Comparison of ENCODE assay signal across 9 cellular contexts in genomic region chr5:72109051-72109411, GRCh38. TPM values are rescaled to one million over a fixed set of nuclear protein-coding genes. Genes with fewer than 3 reads are reported as not detected.
DNase-seq lines count a peak whose midpoint lies in the region; ATAC-seq and TF ChIP-seq lines count a peak whose summit lies in the region.
"Had no signal": no experiment of that assay in that cellular context is flagged by ENCODE, and none has a peak within 500 bp of the region (broad histone marks: within the 10 kb centered on the region; RNA-seq: fewer than 3 reads in every experiment).

No MANE protein-coding gene starts in this region.

- H3K4me1 Mint-ChIP-seq in activated T-helper 1 cell treated with anti-CD3 and anti-CD28 coated beads, Interleukin-12 subunit alpha, Interleukin-12 subunit beta, Interleukin-2, Interleukin-4 antibody, amounts not matched to agents 30 ng/mL and 10 ng/mL and 1 ng/mL, durations not matched to agents 14 hours and 24 hours and 36 hours (ENCODE audit: low read depth), result peaks cover 5% of the 10 kb centered on the region

- TF ChIP-seq CTCF in HL-60 (IDR thresholded peaks at IDR 0.05; ENCODE audit: insufficient read depth, low read length), result no peak
- TF ChIP-seq CTCF in spleen (IDR thresholded peaks at IDR 0.05 in 8 of 11, conservative IDR thresholded peaks at IDR 0.05 in 3 of 11), result no peak

- peaks cover 58% of the 10 kb centered on the region for H3K27me3 Mint-ChIP-seq in activated T-helper 1 cell treated with anti-CD3 and anti-CD28 coated beads, Interleukin-12 subunit alpha, Interleukin-12 subunit beta, Interleukin-2, Interleukin-4 antibody, amounts not matched to agents 30 ng/mL and 10 ng/mL and 1 ng/mL, durations not matched to agents 14 hours and 24 hours and 36 hours (ENCODE audit: insufficient read depth)

- DNase-seq in HL-60 (ENCODE audit: low read depth in 1 of 2, low spot score in 1 of 2) (no peak), iPS DF 6.9 (ENCODE audit: low read depth, low spot score) (no peak), spleen (no peak), kidney tubule cell (ENCODE audit: low spot score) (no peak), anterior cingulate cortex (lab: John Stamatoyannopoulos, UW) (no peak), NCI-H1436 treated with DMSO at 0.1 percent for 48 hours (lab: John Stamatoyannopoulos, UW) (no peak)
- DNase-seq in activated T-helper 1 cell treated with anti-CD3 and anti-CD28 coated beads, Interleukin-12 subunit alpha, Interleukin-12 subunit beta, Interleukin-2, Interleukin-4 antibody, amounts not matched to agents 30 ng/mL and 10 ng/mL and 1 ng/mL, durations not matched to agents 14 hours and 24 hours and 36 hours (ENCODE audit: low spot score), result no peak
- DNase-seq: activated CD4-positive, CD25-positive, alpha-beta regulatory T cell had no signal

- no peaks in the 10 kb centered on the region for H3K9me3 Mint-ChIP-seq in activated T-helper 1 cell treated with anti-CD3 and anti-CD28 coated beads, Interleukin-12 subunit alpha, Interleukin-12 subunit beta, Interleukin-2, Interleukin-4 antibody, amounts not matched to agents 30 ng/mL and 10 ng/mL and 1 ng/mL, durations not matched to agents 14 hours and 24 hours and 36 hours

- H3K4me3 ChIP-seq in HL-60 (replicated peaks; ENCODE audit: insufficient read depth, low read length) (peak overlapping the region; percentile 35; the same call in 1 of the 2 replicates), iPS DF 6.9 (ENCODE audit: low read length) (peak overlapping the region; percentile 67; the same call in 1 of the 2 replicates), spleen (peak overlapping the region; percentile 40 to 81 (median 64))

- H3K4me1 ChIP-seq in iPS DF 6.9 (ENCODE audit: control insufficient read depth, insufficient read depth, low read length) (peaks cover 6% of the 10 kb centered on the region), spleen (peaks cover 11 to 31% (median 22%) of the 10 kb centered on the region in 6 donors)

- no peaks in the 10 kb centered on the region for H3K36me3 ChIP-seq in iPS DF 6.9 (ENCODE audit: control insufficient read depth, insufficient read depth, low read length)
- no peaks in the 10 kb centered on the region for H3K36me3 ChIP-seq in spleen

- H3K9me3 ChIP-seq in iPS DF 6.9 (ENCODE audit: control insufficient read depth, insufficient read depth, low read length) (no peaks in the 10 kb centered on the region), spleen (peaks cover 0 to 1% (median 0%) of the 10 kb centered on the region in 8 donors)

- intact Hi-C loops in activated T-helper 1 cell treated with anti-CD3 and anti-CD28 coated beads, Interleukin-12 subunit alpha, Interleukin-12 subunit beta, Interleukin-2, Interleukin-4 antibody, amounts not matched to agents 30 ng/mL and 10 ng/mL and 1 ng/mL, durations not matched to agents 14 hours and 24 hours and 36 hours (cut with micrococcal nuclease), result no loop called here
- intact Hi-C loops in spleen (cut with DNase I; ENCODE audit: low total_unique reads), result no loop called here

- H3K4me3 Mint-ChIP-seq in activated T-helper 1 cell treated with anti-CD3 and anti-CD28 coated beads, Interleukin-12 subunit alpha, Interleukin-12 subunit beta, Interleukin-2, Interleukin-4 antibody, amounts not matched to agents 30 ng/mL and 10 ng/mL and 1 ng/mL, durations not matched to agents 14 hours and 24 hours and 36 hours, result peak overlapping the region; percentile 57

- H3K27ac Mint-ChIP-seq in activated T-helper 1 cell treated with anti-CD3 and anti-CD28 coated beads, Interleukin-12 subunit alpha, Interleukin-12 subunit beta, Interleukin-2, Interleukin-4 antibody, amounts not matched to agents 30 ng/mL and 10 ng/mL and 1 ng/mL, durations not matched to agents 14 hours and 24 hours and 36 hours, result no peak overlapping the region

- no peak for TF ChIP-seq POLR2A in spleen (IDR thresholded peaks at IDR 0.05)

- WGBS in iPS DF 6.9 (ENCODE audit: insufficient coverage, insufficient read length), result no CpG with 5 or more reads among the region's 2 CpGs
- 0 to 6% (median 3%) methylated on average over 2 of the region's 2 CpGs for WGBS in spleen, 5 donors

- H3K27me3 ChIP-seq in HL-60 (ENCODE audit: insufficient read depth, poor library complexity, severe bottlenecking), result peaks cover 14% of the 10 kb centered on the region
- H3K27me3 ChIP-seq in iPS DF 6.9 (ENCODE audit: control insufficient read depth, insufficient read depth, low read length), result no peaks in the 10 kb centered on the region
- peaks cover 0 to 71% (median 24%) of the 10 kb centered on the region in 7 donors for H3K27me3 ChIP-seq in spleen (replicated peaks in 1 of 7)

- no peaks in the 10 kb centered on the region for H3K36me3 Mint-ChIP-seq in activated T-helper 1 cell treated with anti-CD3 and anti-CD28 coated beads, Interleukin-12 subunit alpha, Interleukin-12 subunit beta, Interleukin-2, Interleukin-4 antibody, amounts not matched to agents 30 ng/mL and 10 ng/mL and 1 ng/mL, durations not matched to agents 14 hours and 24 hours and 36 hours (ENCODE audit: low read depth)

- ATAC-seq in GM18861 (IDR thresholded peaks at IDR 0.05; ENCODE audit: unreplicated experiment), result no peak

- no peak overlapping the region for H3K27ac ChIP-seq in HL-60 (replicated peaks)
- H3K27ac ChIP-seq in iPS DF 6.9 (ENCODE audit: low read length), result no peak overlapping the region
- peak overlapping the region in 3 of 8 donors; percentile 19 to 64 (median 57) for H3K27ac ChIP-seq in spleen

RNA-seq across cellular contexts. Expression of gene MAP1B, which starts 1.8 kb away (rescaled TPM):
- not detected in 2 replicates for total RNA-seq in activated T-helper 1 cell treated with anti-CD3 and anti-CD28 coated beads, Interleukin-12 subunit alpha, Interleukin-12 subunit beta, Interleukin-2, Interleukin-4 antibody, amounts not matched to agents 30 ng/mL and 10 ng/mL and 1 ng/mL, durations not matched to agents 14 hours and 24 hours and 36 hours
- 10 to 100 TPM in 5 of 7 donors, 1 to 10 TPM in 2; 5.7 to 17.3 (median 12.5) TPM for total RNA-seq in spleen
- polyA plus RNA-seq in spleen, result under 1 TPM; 0.68 to 0.76 (median 0.70) TPM
